Comparison of ENCODE assay signal across 22 cellular contexts in the genomic region with DNA sequence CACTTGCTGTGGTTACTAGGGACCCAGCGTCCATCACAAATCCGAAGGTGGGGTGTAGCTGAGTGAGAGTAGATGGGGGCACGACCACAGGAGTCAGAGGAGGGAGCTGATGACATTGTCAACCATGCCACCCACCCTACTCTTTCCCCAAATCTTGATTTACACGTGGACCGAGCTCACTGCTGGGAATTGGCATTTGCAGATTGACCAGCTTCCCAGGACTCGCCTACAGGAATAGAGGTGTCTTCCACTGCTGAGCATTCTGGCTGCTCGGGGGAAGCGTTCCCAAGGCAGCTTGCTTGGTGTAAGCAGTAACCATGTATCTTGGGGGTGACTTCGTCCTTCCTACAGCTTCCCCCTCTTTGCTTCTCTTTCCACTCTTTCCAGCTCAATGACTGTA. TPM values are rescaled to one million over a fixed set of nuclear protein-coding genes. Genes with fewer than 3 reads are reported as not detected.
DNase-seq lines count a peak whose midpoint lies in the region; ATAC-seq, FAIRE-seq and TF ChIP-seq lines count a peak whose summit lies in the region.
"Had no signal": no experiment of that assay in that cellular context is flagged by ENCODE, and none has a peak within 500 bp of the region (broad histone marks: within the 10 kb centered on the region; RNA-seq: fewer than 3 reads in every experiment).

No MANE protein-coding gene starts in this region.

- H3K79me1 ChIP-seq in H1 (ENCODE audit: low read depth, low read length): no peaks in the 10 kb centered on the region

- no peaks in the 10 kb centered on the region for H3K36me3 ChIP-seq in HepG2 (replicated peaks in 1 of 2; ENCODE audit: control insufficient read depth in 1 of 2, insufficient read depth in 2 of 2, low read length in 2 of 2)
- no peaks in the 10 kb centered on the region for H3K36me3 ChIP-seq in right lobe of liver
- H3K36me3 ChIP-seq in H1 (ENCODE audit: control insufficient read depth in 2 of 4, insufficient read depth in 4 of 4, low read length in 3 of 4): no peaks in the 10 kb centered on the region
- H3K36me3 ChIP-seq in upper lobe of right lung: no peaks in the 10 kb centered on the region
- H3K36me3 ChIP-seq: BLaER1 treated with 17β-estradiol and CSF1 and Interleukin-3, amounts not matched to agents 10 nM and 100 nM; esophagus squamous epithelium; suprapubic skin had no signal

- no peak overlapping the region for H2BK20ac ChIP-seq in H1 (ENCODE audit: low read length)

- DNase-seq in HepG2 (ENCODE audit: low spot score) (no peak), right lobe of liver (no peak), H1 (ENCODE audit: low read depth in 1 of 2, low spot score in 2 of 2) (peak in 1 of 2 experiments; percentile 52), middle frontal gyrus (ENCODE audit: extremely low spot score, low spot score) (peak; percentile 50), upper lobe of right lung (no peak), NK-92 (lab: John Stamatoyannopoulos, UW; ENCODE audit: unreplicated experiment) (no peak)
- DNase-seq in activated naive CD4-positive, alpha-beta T cell (lab: John Stamatoyannopoulos, UW): no peak
- DNase-seq: activated naive CD4-positive, alpha-beta T cell treated with Interleukin-2 at 50 U/mL for 16 hours; activated T-cell treated with anti-CD3 and anti-CD28 coated beads, Interleukin-2, amount 50 U/mL, for 24 hours; effector memory CD4-positive, alpha-beta T cell; esophagus squamous epithelium; KBM-7; NCI-H187 treated with DMSO at 0.1 percent for 48 hours; stimulated activated CD4-positive, alpha-beta T cell treated with anti-CD3 and anti-CD28 coated beads, Interleukin-15, amount 100 ng/mL, for 24 hours had no signal

- no peak overlapping the region for H2BK12ac ChIP-seq in H1 (ENCODE audit: low read depth, low read length)

- H3K18ac ChIP-seq in H1 (ENCODE audit: extremely low read depth, low read length): no peak overlapping the region

- no peaks in the 10 kb centered on the region for H3K4me1 ChIP-seq in HepG2 (ENCODE audit: insufficient read depth, low read length)
- H3K4me1 ChIP-seq in right lobe of liver: no peaks in the 10 kb centered on the region
- H3K4me1 ChIP-seq in H1 (replicated peaks in 1 of 4; ENCODE audit: control insufficient read depth in 3 of 4, insufficient read depth in 4 of 4, low read length in 3 of 4): peaks cover 0 to 6% (median 3%) of the 10 kb centered on the region in 4 experiments; a peak in 6 of 7 replicates
- no peaks in the 10 kb centered on the region for H3K4me1 ChIP-seq in upper lobe of right lung
- H3K4me1 ChIP-seq: BLaER1 treated with 17β-estradiol and CSF1 and Interleukin-3, amounts not matched to agents 10 nM and 100 nM had no signal

- H2BK120ac ChIP-seq in H1 (replicated peaks; ENCODE audit: low read depth, low read length): no peak overlapping the region

- in situ Hi-C loops in HepG2 (cut with HindIII; ENCODE audit: extremely low pct_ligation_motif_present, low pct_unique_long_range_greater_than_20kb): no loop called here

- ATAC-seq in HepG2 (peak; percentile 46), right lobe of liver (no peak), upper lobe of right lung (peak; percentile 12), GM18520 (IDR thresholded peaks at IDR 0.05; ENCODE audit: unreplicated experiment) (no peak)
- ATAC-seq: right cardiac atrium had no signal

- BruUV-seq in HepG2 (replicated peaks; lab: Mats Ljungman, UMichigan): no TSS peak

- H3K9ac ChIP-seq in HepG2 (ENCODE audit: insufficient read depth, low read depth, low read length) (no peak overlapping the region), H1 (replicated peaks in 1 of 4; ENCODE audit: extremely low read depth in 1 of 4, low read depth in 3 of 4, low read length in 3 of 4) (no peak overlapping the region)
- H3K9ac ChIP-seq: BLaER1 treated with 17β-estradiol and CSF1 and Interleukin-3, amounts not matched to agents 10 nM and 100 nM had no signal

- H3K23me2 ChIP-seq in H1 (ENCODE audit: low read depth, low read length): peaks cover 8% of the 10 kb centered on the region; the same call in 1 of the 2 replicates

- H4K5ac ChIP-seq in H1 (ENCODE audit: insufficient read length, low read depth, low read length): no peak overlapping the region

- WGBS in HepG2 (ENCODE audit: low lambda C conversion rate): 15% methylated on average over 5 of the region's 9 CpGs
- 14% methylated on average over 8 of the region's 9 CpGs for WGBS in right lobe of liver (ENCODE audit: insufficient coverage, low coverage, low lambda C conversion rate, missing lambda C conversion rate)
- 37% methylated on average over 9 of the region's 9 CpGs; no CpG with 5 or more reads in 1 of the 2 experiments for WGBS in H1 (ENCODE audit: extremely low coverage in 1 of 2, insufficient coverage in 1 of 2, insufficient read length in 1 of 2, insufficient replicate concordance in 2 of 2, low coverage in 1 of 2, low lambda C conversion rate in 2 of 2, missing lambda C conversion rate in 1 of 2), 2 experiments

- peaks cover 0 to 7% of the 10 kb centered on the region in 2 experiments; a peak in 1 of 5 replicates for H3K27me3 ChIP-seq in HepG2 (ENCODE audit: control insufficient read depth in 1 of 2, insufficient read depth in 2 of 2, low read length in 2 of 2)
- H3K27me3 ChIP-seq in right lobe of liver: no peaks in the 10 kb centered on the region
- H3K27me3 ChIP-seq in H1 (replicated peaks in 1 of 4; ENCODE audit: control insufficient read depth in 3 of 4, extremely low read depth in 1 of 4, insufficient read depth in 3 of 4, low read length in 3 of 4): peaks cover 1 to 14% (median 11%) of the 10 kb centered on the region in 4 experiments
- H3K27me3 ChIP-seq in upper lobe of right lung: peaks cover 6% of the 10 kb centered on the region
- H3K27me3 ChIP-seq: BLaER1 treated with 17β-estradiol and CSF1 and Interleukin-3, amounts not matched to agents 10 nM and 100 nM had no signal

- no peak overlapping the region for H3K23ac ChIP-seq in H1 (ENCODE audit: insufficient read length)

- no peak overlapping the region for H2AK5ac ChIP-seq in H1 (ENCODE audit: low read depth, low read length)

- CTCF ChIA-PET in HepG2 (lab: Yijun Ruan, JAX; ENCODE audit: low intra/inter-chr PET ratio, low total read pairs) (no interaction called here), H1 (lab: Charles Lee; ENCODE audit: partially characterized antibody) (interaction anchor here (0.6 to 0.7 kb wide), 2 partner anchors 10 to 63 kb away, joined by 3 to 4 read pairs; no protein-coding TSS in a partner anchor)

- H4K20me1 ChIP-seq in HepG2 (ENCODE audit: insufficient read depth, low read length) (no peaks in the 10 kb centered on the region), H1 (replicated peaks in 1 of 2; ENCODE audit: control insufficient read depth in 1 of 2, insufficient read depth in 2 of 2, low read length in 2 of 2) (no peaks in the 10 kb centered on the region)
- H4K20me1 ChIP-seq: BLaER1 treated with 17β-estradiol and CSF1 and Interleukin-3, amounts not matched to agents 10 nM and 100 nM had no signal

- H2AFZ ChIP-seq in HepG2 (ENCODE audit: low read length) (no peak overlapping the region), H1 (ENCODE audit: low read length) (peak overlapping the region; percentile 61)

- no peak for TF ChIP-seq EP300 in HepG2 (IDR thresholded peaks at IDR 0.05; ENCODE audit: low read depth in 2 of 2, low read length in 2 of 2)
- TF ChIP-seq EP300 in HepG2 (CRISPR knock-in tag; IDR thresholded peaks at IDR 0.05; ENCODE audit: borderline replicate concordance): no peak
- no peak for TF ChIP-seq EP300 in H1 (IDR thresholded peaks at IDR 0.05; ENCODE audit: borderline replicate concordance in 1 of 2, low read depth in 2 of 2, low read length in 2 of 2)

- no peak overlapping the region for H3K4ac ChIP-seq in H1 (replicated peaks; ENCODE audit: insufficient read length, low read depth, low read length)

- H3K79me2 ChIP-seq in HepG2 (ENCODE audit: insufficient read depth, low read length): no peaks in the 10 kb centered on the region
- no peaks in the 10 kb centered on the region for H3K79me2 ChIP-seq in H1 (ENCODE audit: control insufficient read depth in 1 of 2, insufficient read depth in 2 of 2, low read length in 2 of 2)

- H3K4me2 ChIP-seq in HepG2 (ENCODE audit: low read depth, low read length) (peak overlapping the region; percentile 42; the same call in 1 of the 2 replicates), H1 (ENCODE audit: insufficient read depth in 1 of 2, low read depth in 2 of 2, low read length in 2 of 2) (peak overlapping the region; percentile 70 to 99)
- H3K4me2 ChIP-seq: BLaER1 treated with 17β-estradiol and CSF1 and Interleukin-3, amounts not matched to agents 10 nM and 100 nM had no signal

- FAIRE-seq in HepG2 (lab: Jason Lieb, UNC) (no peak), H1 (lab: Jason Lieb, UNC) (no peak)
- FAIRE-seq: islet of Langerhans had no signal

- TF ChIP-seq CTCF in HepG2 (CRISPR knock-in tag; IDR thresholded peaks at IDR 0.05) (no peak), right lobe of liver (IDR thresholded peaks at IDR 0.05) (no peak), H1 (IDR thresholded peaks at IDR 0.05; ENCODE audit: control extremely low read depth in 1 of 3, insufficient read depth in 1 of 3, low read depth in 1 of 3, low read length in 3 of 3) (no peak), upper lobe of right lung (IDR thresholded peaks at IDR 0.05) (no peak)

- H3K4me3 ChIP-seq in HepG2 (replicated peaks in 1 of 3; ENCODE audit: insufficient read depth in 1 of 3, low read depth in 2 of 3, low read length in 3 of 3) (no peak overlapping the region), right lobe of liver (no peak overlapping the region), H1 (ENCODE audit: extremely low read depth in 1 of 4, insufficient read depth in 2 of 4, low read depth in 3 of 4, low read length in 4 of 4) (peak overlapping the region; percentile 3 to 50 (median 13); a peak in 5 of 8 replicates), upper lobe of right lung (no peak overlapping the region)
- H3K4me3 ChIP-seq: BLaER1 treated with 17β-estradiol and CSF1 and Interleukin-3, amounts not matched to agents 10 nM and 100 nM; SK-N-MC had no signal

- TF ChIP-seq POLR2A in HepG2 (IDR thresholded peaks at IDR 0.05; ENCODE audit: insufficient read depth in 1 of 2, low read depth in 2 of 2, low read length in 2 of 2): no peak
- TF ChIP-seq POLR2A in right lobe of liver (IDR thresholded peaks at IDR 0.05): no peak
- no peak for TF ChIP-seq POLR2A in H1 (IDR thresholded peaks at IDR 0.05; ENCODE audit: control extremely low read depth in 1 of 2, low read depth in 2 of 2, low read length in 2 of 2)

- no peak overlapping the region for H3K14ac ChIP-seq in H1 (ENCODE audit: insufficient read length)

- H3K27ac ChIP-seq in HepG2 (ENCODE audit: extremely low read length, insufficient read depth, low read length) (no peak overlapping the region), right lobe of liver (no peak overlapping the region), H1 (ENCODE audit: low read depth, low read length) (no peak overlapping the region), upper lobe of right lung (no peak overlapping the region)
- H3K27ac ChIP-seq: BLaER1 treated with 17β-estradiol and CSF1 and Interleukin-3, amounts not matched to agents 10 nM and 100 nM; esophagus squamous epithelium; SK-N-MC; suprapubic skin had no signal

- intact Hi-C loops in HepG2 (cut with micrococcal nuclease; ENCODE audit: unreplicated experiment): no loop called here
- intact Hi-C loops in right lobe of liver (cut with DNase I): no loop called here
- intact Hi-C loops in upper lobe of right lung (cut with DNase I): no loop called here

- H2BK15ac ChIP-seq in H1 (ENCODE audit: low read length): no peak overlapping the region

- TF ChIP-seq RAD21 in HepG2 (CRISPR knock-in tag; IDR thresholded peaks at IDR 0.05) (no peak), H1 (IDR thresholded peaks at IDR 0.05 in 1 of 2, conservative IDR thresholded peaks at IDR 0.05 in 1 of 2; ENCODE audit: low read depth in 2 of 2, low read length in 2 of 2) (no peak)

- H4K8ac ChIP-seq in H1 (ENCODE audit: extremely low read depth, insufficient read depth, low read length): no peak overlapping the region

- no peak overlapping the region for H4K91ac ChIP-seq in H1 (replicated peaks; ENCODE audit: insufficient read length, low read length)

- no peak overlapping the region for H2BK5ac ChIP-seq in H1 (ENCODE audit: low read depth, low read length)

- no peak overlapping the region for H3K56ac ChIP-seq in H1 (replicated peaks; ENCODE audit: insufficient read length, low read depth, low read length)

- POLR2A ChIA-PET in HepG2 (lab: Yijun Ruan, JAX): no interaction called here
- POLR2A ChIA-PET in H1 (lab: Charles Lee; ENCODE audit: partially characterized antibody): interaction anchor here (0.5 kb wide), 1 partner anchor 166 kb away, joined by 5 read pairs; no protein-coding TSS in a partner anchor

- H3K9me3 ChIP-seq in HepG2 (ENCODE audit: low read length) (no peaks in the 10 kb centered on the region), right lobe of liver (no peaks in the 10 kb centered on the region), H1 (ENCODE audit: insufficient read depth in 2 of 2, low read depth in 1 of 2, low read length in 1 of 2) (no peaks in the 10 kb centered on the region), upper lobe of right lung (no peaks in the 10 kb centered on the region)
- H3K9me3 ChIP-seq: BLaER1 treated with 17β-estradiol and CSF1 and Interleukin-3, amounts not matched to agents 10 nM and 100 nM; esophagus squamous epithelium; suprapubic skin had no signal

RNA-seq across cellular contexts. Expression of a gene that starts 0.4 kb away (rescaled TPM):
- not detected in 2 replicates for total RNA-seq in HepG2 (2016; rRNA removed; fragmentation: Illumina TruSeq; extraction: Trizol)
- total RNA-seq in HepG2 (2016; cell fraction: cytosol; rRNA removed; fragmentation: Illumina TruSeq; extraction: Trizol; ENCODE audit: low read depth): not detected in 2 replicates
- not detected in 2 replicates for total RNA-seq in HepG2 (2016; cell fraction: insoluble cytoplasmic fraction; rRNA removed; fragmentation: Illumina TruSeq; extraction: Trizol)
- total RNA-seq in HepG2 (2016; cell fraction: membrane; rRNA removed; fragmentation: Illumina TruSeq; extraction: Trizol): not detected in 2 replicates
- total RNA-seq in HepG2 (2016; cell fraction: nucleus; rRNA removed; fragmentation: Illumina TruSeq; extraction: Trizol): not detected in 2 replicates
- polyA plus RNA-seq in HepG2 (2011; rRNA removed): not detected in 2 replicates
- polyA plus RNA-seq in HepG2 (2011; cell fraction: cytosol; rRNA removed): not detected in 2 replicates
- not detected in 2 replicates for polyA plus RNA-seq in HepG2 (2011; cell fraction: nucleus; rRNA removed)
- not detected in 2 replicates for polyA plus RNA-seq in HepG2 (2012)
- not detected in 2 replicates for polyA plus RNA-seq in HepG2 (2016; cell fraction: cytosol; fragmentation: Illumina TruSeq; extraction: Trizol; ENCODE audit: low read depth)
- polyA plus RNA-seq in HepG2 (2016; cell fraction: insoluble cytoplasmic fraction; fragmentation: Illumina TruSeq; extraction: Trizol; ENCODE audit: low read depth): not detected in 2 replicates
- polyA plus RNA-seq in HepG2 (2016; cell fraction: membrane; fragmentation: Illumina TruSeq; extraction: Trizol; ENCODE audit: low read depth): not detected in 2 replicates
- polyA plus RNA-seq in HepG2 (2016; cell fraction: nucleus; fragmentation: Illumina TruSeq; extraction: Trizol; ENCODE audit: insufficient read depth, low read depth): not detected in 2 replicates
- polyA minus RNA-seq in HepG2 (2011; rRNA and poly(A)+ RNA removed; ENCODE audit: low replicate concordance): 4.4 TPM in 1 of 2 replicates, not detected in the other
- polyA minus RNA-seq in HepG2 (2011; cell fraction: cytosol; rRNA and poly(A)+ RNA removed): not detected in 2 replicates
- not detected in 2 replicates for polyA minus RNA-seq in HepG2 (2011; cell fraction: nucleus; rRNA and poly(A)+ RNA removed)
- under 1 TPM in 1 of 6 experiments, not detected in 5; 0.12 TPM for total RNA-seq in right lobe of liver
- total RNA-seq in H1 (2021; fragmentation: NEBNext Ultra II Directional; extraction: Animal tissue kit (Norgen Biotek cat#: 25700)): 0.07 and 0.27 TPM in 2 replicates
- 0.16 and 0.35 TPM in 2 replicates for polyA plus RNA-seq in H1 (2011; rRNA removed)
- 0.18 TPM for polyA plus RNA-seq in H1 (2011; cell fraction: cytosol; rRNA removed)
- polyA plus RNA-seq in H1 (2011; cell fraction: nucleus; rRNA removed): 0.44 TPM
- 0.15 to 0.38 TPM (median 0.23 TPM) in 4 replicates for polyA plus RNA-seq in H1 (2012, experiment 1 of 2)
- polyA plus RNA-seq in H1 (2012, experiment 2 of 2): not detected
- 0.77 TPM for polyA plus RNA-seq in H1 (2013, experiment 1 of 2)
- polyA plus RNA-seq in H1 (2013, experiment 2 of 2): 0.46 TPM
- 0.41 and 0.76 TPM in 2 replicates for polyA minus RNA-seq in H1 (2011; rRNA and poly(A)+ RNA removed)
- polyA minus RNA-seq in H1 (2011; cell fraction: cytosol; rRNA and poly(A)+ RNA removed): not detected
- polyA minus RNA-seq in H1 (2011; cell fraction: nucleus; rRNA and poly(A)+ RNA removed): 0.90 TPM
- total RNA-seq in upper lobe of right lung: 5.1 TPM
- total RNA-seq: A673; suprapubic skin; T-helper 2 cell treated with Interferon-gamma antibody and Interleukin-4, amounts not matched to agents 100 ng/mL and 5 ng/mL, for 36 hours had no signal

Comparison
In these comparisons a context has a peak if more than half of its experiments do, and no peak if none do; other contexts are left out.
1. ATAC-seq: peak in HepG2 (single experiment) and upper lobe of right lung (single experiment); none in right lobe of liver (0 of 4) and GM18520 (single experiment).
2. H3K4me3 ChIP-seq: peak in H1 (4 of 4); none in HepG2 (0 of 3), right lobe of liver (0 of 3) and upper lobe of right lung (single experiment).